Comparison of ENCODE assay signal across 1 cellular context in genomic region chr18:51165296-51165695, GRCh38.
TF ChIP-seq lines count a peak whose summit lies in the region.

No MANE protein-coding gene starts in this region.

TF ChIP-seq in H1, 55 proteins besides CTCF, POLR2A, EP300 and RAD21:
- no peak for TF ChIP-seq RNF2 (IDR thresholded peaks at IDR 0.05; ENCODE audit: borderline replicate concordance, low read depth, low read length, missing control alignments, poor library complexity, severe bottlenecking)
- no peak for TF ChIP-seq TAF7 (optimal IDR thresholded peaks at IDR 0.05; ENCODE audit: borderline replicate concordance, low read depth, low read length)
- TF ChIP-seq, protein P1, sequence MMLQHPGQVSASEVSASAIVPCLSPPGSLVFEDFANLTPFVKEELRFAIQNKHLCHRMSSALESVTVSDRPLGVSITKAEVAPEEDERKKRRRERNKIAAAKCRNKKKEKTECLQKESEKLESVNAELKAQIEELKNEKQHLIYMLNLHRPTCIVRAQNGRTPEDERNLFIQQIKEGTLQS (IDR thresholded peaks at IDR 0.05; ENCODE audit: insufficient read depth, low read depth, low read length): no peak
- TF ChIP-seq ASH2L (IDR thresholded peaks at IDR 0.05; ENCODE audit: low read length): no peak
- TF ChIP-seq SIN3A (conservative IDR thresholded peaks at IDR 0.05 in 1 of 2, IDR thresholded peaks at IDR 0.05 in 1 of 2; ENCODE audit: low read depth in 1 of 2, low read length in 2 of 2): no peak
- TF ChIP-seq HDAC2 (IDR thresholded peaks at IDR 0.05; ENCODE audit: borderline replicate concordance in 1 of 2, low read depth in 2 of 2, low read length in 2 of 2): no peak
- TF ChIP-seq JUN (IDR thresholded peaks at IDR 0.05; ENCODE audit: low read depth, low read length): no peak
- TF ChIP-seq CBX5 (IDR thresholded peaks at IDR 0.05; ENCODE audit: low read depth, low read length): no peak
- no peak for TF ChIP-seq SUZ12 (IDR thresholded peaks at IDR 0.05; ENCODE audit: low read length)
- TF ChIP-seq RFX5 (IDR thresholded peaks at IDR 0.05; ENCODE audit: borderline replicate concordance, low read depth, low read length): no peak
- TF ChIP-seq, protein P2, sequence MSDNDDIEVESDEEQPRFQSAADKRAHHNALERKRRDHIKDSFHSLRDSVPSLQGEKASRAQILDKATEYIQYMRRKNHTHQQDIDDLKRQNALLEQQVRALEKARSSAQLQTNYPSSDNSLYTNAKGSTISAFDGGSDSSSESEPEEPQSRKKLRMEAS (IDR thresholded peaks at IDR 0.05): no peak
- no peak for TF ChIP-seq GABPA (IDR thresholded peaks at IDR 0.05; ENCODE audit: borderline replicate concordance, insufficient read depth, low read length)
